32 cellular contexts compared by ENCODE assay signal in the genomic region with DNA sequence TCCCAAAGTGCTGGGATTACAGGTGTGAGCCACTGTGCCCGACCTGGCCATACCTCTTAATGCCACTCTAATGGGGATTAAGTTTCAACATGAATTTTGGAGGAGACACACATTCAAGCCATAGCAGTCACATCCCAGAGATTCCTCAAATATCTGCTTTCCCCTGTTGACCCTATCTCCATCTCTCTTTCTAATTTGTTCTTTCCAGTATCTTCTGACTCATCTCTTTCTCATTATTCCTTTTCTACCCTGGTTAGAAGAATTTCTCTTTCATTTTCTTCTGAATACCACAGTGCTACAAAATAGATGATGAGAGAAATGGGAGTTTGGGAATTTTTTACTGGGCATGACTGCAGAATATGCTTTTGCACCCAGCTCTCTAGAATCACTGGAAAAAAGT. TPM values are rescaled to one million over a fixed set of nuclear protein-coding genes. Genes with fewer than 3 reads are reported as not detected.
A peak's percentile ranks its signal among the peaks of the same experiment; 100 is the strongest.
DNase-seq lines count a peak whose midpoint lies in the region; ATAC-seq and TF ChIP-seq lines count a peak whose summit lies in the region.
"Had no signal": no experiment of that assay in that cellular context is flagged by ENCODE, and none has a peak within 500 bp of the region (broad histone marks: within the 10 kb centered on the region; RNA-seq: fewer than 3 reads in every experiment).

No MANE protein-coding gene starts in this region.

- H3K27me3 ChIP-seq in SK-N-SH (ENCODE audit: insufficient read depth), result no peaks in the 10 kb centered on the region
- H3K27me3 ChIP-seq: breast epithelium, tibial artery had no signal

- no peak overlapping the region for H2AFZ ChIP-seq in SK-N-SH (ENCODE audit: low read depth)

- H3K27ac ChIP-seq in SK-N-SH (ENCODE audit: low read depth in 2 of 2, low read length in 1 of 2), result peak overlapping the region in 1 of 2 experiments; percentile 88; a peak in 2 of 4 replicates
- H3K27ac ChIP-seq: 22Rv1, breast epithelium, coronary artery, esophagus squamous epithelium, sigmoid colon, tibial artery had no signal

- no peaks in the 10 kb centered on the region for H3K36me3 ChIP-seq in SK-N-SH (replicated peaks in 1 of 2; ENCODE audit: control insufficient read depth in 1 of 2, insufficient read depth in 2 of 2, low read length in 1 of 2)
- H3K36me3 ChIP-seq: breast epithelium, esophagus squamous epithelium, sigmoid colon, tibial artery had no signal

- no peak overlapping the region for H3K27ac Mint-ChIP-seq in activated CD4-positive, alpha-beta T cell treated with anti-CD3 and anti-CD28 coated beads, Interleukin-2, amount 10 ng/mL, durations not matched to agents 24 days and 14 days
- H3K27ac Mint-ChIP-seq in activated CD4-positive, alpha-beta T cell treated with anti-CD3 and anti-CD28 coated beads, Interleukin-2, amount 10 ng/mL, durations not matched to agents 7 days and 5 days, result no peak overlapping the region
- H3K27ac Mint-ChIP-seq: activated CD4-positive, alpha-beta T cell treated with anti-CD3 and anti-CD28 coated beads for 36 hours; activated T-cell treated with anti-CD3 and anti-CD28 coated beads, Interleukin-2, amount 50 U/mL, for 24 hours; stimulated activated naive CD8-positive, alpha-beta T cell treated with anti-CD3 and anti-CD28 coated beads, Interleukin-15, Interleukin-2, amounts not matched to agents 100 ng/mL and 50 ng/mL, for 24 hours; T-helper 1 cell treated with Interleukin-12 subunit alpha and Interleukin-12 subunit beta and Interleukin-4 antibody, amounts not matched to agents 30 μg/mL and 1 μg/mL, for 36 hours had no signal

- no peak overlapping the region for H3K4me3 ChIP-seq in SK-N-SH (ENCODE audit: low read depth in 2 of 2, low read length in 1 of 2)
- H3K4me3 ChIP-seq: breast epithelium, coronary artery, esophagus squamous epithelium, K562, sigmoid colon, tibial artery had no signal

- H3K9me3 ChIP-seq in SK-N-SH, result no peaks in the 10 kb centered on the region
- H3K9me3 ChIP-seq: breast epithelium, esophagus squamous epithelium, tibial artery had no signal

- POLR2A ChIA-PET in activated CD4-positive, alpha-beta T cell treated with anti-CD3 and anti-CD28 coated beads, Interleukin-2, amount 10 ng/mL, durations not matched to agents 7 days and 5 days (lab: Charles Lee), result no interaction called here
- POLR2A ChIA-PET in SK-N-SH (lab: Yijun Ruan, JAX), result no interaction called here

- TF ChIP-seq RAD21 in SK-N-SH (IDR thresholded peaks at IDR 0.05; ENCODE audit: low read length), result no peak

- TF ChIP-seq CTCF in SK-N-SH (IDR thresholded peaks at IDR 0.05), result no peak

- H3K4me3 Mint-ChIP-seq in activated CD4-positive, alpha-beta T cell treated with anti-CD3 and anti-CD28 coated beads, Interleukin-2, amount 10 ng/mL, durations not matched to agents 24 days and 14 days, result no peak overlapping the region
- no peak overlapping the region for H3K4me3 Mint-ChIP-seq in activated CD4-positive, alpha-beta T cell treated with anti-CD3 and anti-CD28 coated beads, Interleukin-2, amount 10 ng/mL, durations not matched to agents 7 days and 5 days
- H3K4me3 Mint-ChIP-seq: activated CD4-positive, alpha-beta T cell treated with anti-CD3 and anti-CD28 coated beads for 36 hours; activated T-cell treated with anti-CD3 and anti-CD28 coated beads, Interleukin-2, amount 50 U/mL, for 24 hours; stimulated activated naive CD8-positive, alpha-beta T cell treated with anti-CD3 and anti-CD28 coated beads, Interleukin-15, Interleukin-2, amounts not matched to agents 100 ng/mL and 50 ng/mL, for 24 hours; T-helper 1 cell treated with Interleukin-12 subunit alpha and Interleukin-12 subunit beta and Interleukin-4 antibody, amounts not matched to agents 30 μg/mL and 1 μg/mL, for 36 hours had no signal

- no peaks in the 10 kb centered on the region for H3K9me2 ChIP-seq in SK-N-SH

- H3K9me3 Mint-ChIP-seq in activated CD4-positive, alpha-beta T cell treated with anti-CD3 and anti-CD28 coated beads, Interleukin-2, amount 10 ng/mL, durations not matched to agents 24 days and 14 days, result peaks cover 3% of the 10 kb centered on the region
- H3K9me3 Mint-ChIP-seq in activated CD4-positive, alpha-beta T cell treated with anti-CD3 and anti-CD28 coated beads, Interleukin-2, amount 10 ng/mL, durations not matched to agents 7 days and 5 days, result no peaks in the 10 kb centered on the region
- H3K9me3 Mint-ChIP-seq: activated T-cell treated with anti-CD3 and anti-CD28 coated beads, Interleukin-2, amount 50 U/mL, for 24 hours; stimulated activated naive CD8-positive, alpha-beta T cell treated with anti-CD3 and anti-CD28 coated beads, Interleukin-15, Interleukin-2, amounts not matched to agents 100 ng/mL and 50 ng/mL, for 24 hours; T-helper 1 cell treated with Interleukin-12 subunit alpha and Interleukin-12 subunit beta and Interleukin-4 antibody, amounts not matched to agents 30 μg/mL and 1 μg/mL, for 36 hours had no signal

- ATAC-seq in GM21786 (IDR thresholded peaks at IDR 0.05; ENCODE audit: unreplicated experiment), result no peak
- ATAC-seq in HG02938 (IDR thresholded peaks at IDR 0.05; ENCODE audit: unreplicated experiment), result no peak
- ATAC-seq in GM21619 (IDR thresholded peaks at IDR 0.05; ENCODE audit: unreplicated experiment), result no peak
- ATAC-seq: activated CD4-positive, alpha-beta T cell treated with anti-CD3 and anti-CD28 coated beads for 36 hours; K562 had no signal

- peak; percentile 8 for DNase-seq in activated CD4-positive, alpha-beta T cell treated with anti-CD3 and anti-CD28 coated beads, Interleukin-2, amount 10 ng/mL, durations not matched to agents 24 days and 14 days
- no peak for DNase-seq in activated CD4-positive, alpha-beta T cell treated with anti-CD3 and anti-CD28 coated beads, Interleukin-2, amount 10 ng/mL, durations not matched to agents 7 days and 5 days
- DNase-seq in SK-N-SH, result no peak
- DNase-seq in hepatic stellate cell (ENCODE audit: low spot score), result peak; percentile 16
- no peak for DNase-seq in DMS 273 treated with DMSO at 0.1 percent for 48 hours (lab: John Stamatoyannopoulos, UW)
- DNase-seq: activated CD4-positive, alpha-beta T cell treated with anti-CD3 and anti-CD28 coated beads for 36 hours; activated gamma-delta T cell treated with Interleukin-2 at 50 U/mL for 16 hours; activated T-cell treated with anti-CD3 and anti-CD28 coated beads, Interleukin-2, amount 50 U/mL, for 24 hours; DMS79; esophagus squamous epithelium; islet precursor cell; MV-4-11; NCI-H146; NCI-H2171; NCI-H524 treated with DMSO at 0.1 percent for 48 hours; sigmoid colon; tibial artery had no signal

- H3K4me2 ChIP-seq in SK-N-SH, result peak overlapping the region; percentile 46; the same call in 1 of the 2 replicates

- peaks cover 39% of the 10 kb centered on the region for H3F3A ChIP-seq in SK-N-SH (replicated peaks; ENCODE audit: insufficient read depth)

- H3K4me1 Mint-ChIP-seq in activated CD4-positive, alpha-beta T cell treated with anti-CD3 and anti-CD28 coated beads, Interleukin-2, amount 10 ng/mL, durations not matched to agents 24 days and 14 days, result no peaks in the 10 kb centered on the region
- H3K4me1 Mint-ChIP-seq in activated CD4-positive, alpha-beta T cell treated with anti-CD3 and anti-CD28 coated beads, Interleukin-2, amount 10 ng/mL, durations not matched to agents 7 days and 5 days, result no peaks in the 10 kb centered on the region
- H3K4me1 Mint-ChIP-seq: activated CD4-positive, alpha-beta T cell treated with anti-CD3 and anti-CD28 coated beads for 36 hours had no signal

- intact Hi-C loops in activated CD4-positive, alpha-beta T cell treated with anti-CD3 and anti-CD28 coated beads, Interleukin-2, amount 10 ng/mL, durations not matched to agents 24 days and 14 days (cut with micrococcal nuclease), result no loop called here

- H3K9ac ChIP-seq in SK-N-SH, result peak overlapping the region; percentile 18; the same call in 1 of the 2 replicates

- peaks cover 0 to 14% of the 10 kb centered on the region in 2 experiments; a peak in 1 of 4 replicates for H3K4me1 ChIP-seq in SK-N-SH (ENCODE audit: control insufficient read depth in 1 of 2, insufficient read depth in 2 of 2, low read depth in 1 of 2, low read length in 1 of 2)
- H3K4me1 ChIP-seq: breast epithelium, esophagus squamous epithelium, sigmoid colon, tibial artery had no signal

- peaks cover 7% of the 10 kb centered on the region for H3K27me3 Mint-ChIP-seq in activated CD4-positive, alpha-beta T cell treated with anti-CD3 and anti-CD28 coated beads, Interleukin-2, amount 10 ng/mL, durations not matched to agents 24 days and 14 days
- H3K27me3 Mint-ChIP-seq in activated CD4-positive, alpha-beta T cell treated with anti-CD3 and anti-CD28 coated beads, Interleukin-2, amount 10 ng/mL, durations not matched to agents 7 days and 5 days, result peaks cover 11% of the 10 kb centered on the region

- no peaks in the 10 kb centered on the region for H3K36me3 Mint-ChIP-seq in activated CD4-positive, alpha-beta T cell treated with anti-CD3 and anti-CD28 coated beads, Interleukin-2, amount 10 ng/mL, durations not matched to agents 24 days and 14 days (ENCODE audit: low read depth)
- no peaks in the 10 kb centered on the region for H3K36me3 Mint-ChIP-seq in activated CD4-positive, alpha-beta T cell treated with anti-CD3 and anti-CD28 coated beads, Interleukin-2, amount 10 ng/mL, durations not matched to agents 7 days and 5 days (ENCODE audit: low read depth)

- H4K20me1 ChIP-seq in SK-N-SH (ENCODE audit: insufficient read depth), result no peaks in the 10 kb centered on the region

- CTCF ChIA-PET in activated CD4-positive, alpha-beta T cell treated with anti-CD3 and anti-CD28 coated beads, Interleukin-2, amount 10 ng/mL, durations not matched to agents 7 days and 5 days (lab: Charles Lee), result interaction anchor here (0.6 kb wide), 1 partner anchor 100 kb away, joined by 3 read pairs; no protein-coding TSS in a partner anchor
- CTCF ChIA-PET in SK-N-SH (lab: Yijun Ruan, JAX), result no interaction called here

- TF ChIP-seq EP300 in SK-N-SH (IDR thresholded peaks at IDR 0.05; ENCODE audit: borderline replicate concordance in 1 of 2, low read depth in 1 of 2, low read length in 1 of 2), result peak in 1 of 2 experiments; percentile 60; a peak in 1 of 4 replicates

- WGBS in SK-N-SH (ENCODE audit: low lambda C conversion rate), result 0% methylated on average over 1 of the region's 1 CpG

- no peaks in the 10 kb centered on the region for H3K79me2 ChIP-seq in SK-N-SH (ENCODE audit: insufficient read depth)

RNA-seq across cellular contexts. Expression of gene OR10V1, which starts 5.1 kb away (rescaled TPM):
- not detected in 2 replicates for total RNA-seq in activated CD4-positive, alpha-beta T cell treated with anti-CD3 and anti-CD28 coated beads, Interleukin-2, amount 10 ng/mL, durations not matched to agents 24 days and 14 days
- not detected for total RNA-seq in activated CD4-positive, alpha-beta T cell treated with anti-CD3 and anti-CD28 coated beads, Interleukin-2, amount 10 ng/mL, durations not matched to agents 7 days and 5 days
- polyA plus RNA-seq in SK-N-SH (2012; rRNA removed), result not detected in 2 replicates
- polyA plus RNA-seq in SK-N-SH (2012; cell fraction: cytosol; rRNA removed), result not detected in 2 replicates
- polyA plus RNA-seq in SK-N-SH (2012; cell fraction: nucleus; rRNA removed), result not detected in 2 replicates
- total RNA-seq: activated CD4-positive, alpha-beta T cell treated with anti-CD3 and anti-CD28 coated beads for 36 hours; activated CD8-positive, alpha-beta memory T cell treated with anti-CD3 and anti-CD28 coated beads for 36 hours; breast epithelium; esophagus squamous epithelium; K562; lower leg skin; posterior vena cava; sigmoid colon; SK-MEL-5 had no signal
- polyA plus RNA-seq: adipose tissue, BJ, K562, sigmoid colon had no signal

RNA-seq across cellular contexts. Expression of gene PATL1, which starts 39.7 kb away (rescaled TPM):
- total RNA-seq in activated CD4-positive, alpha-beta T cell treated with anti-CD3 and anti-CD28 coated beads, Interleukin-2, amount 10 ng/mL, durations not matched to agents 24 days and 14 days, result 72.4 and 76.1 TPM in 2 replicates
- total RNA-seq in activated CD4-positive, alpha-beta T cell treated with anti-CD3 and anti-CD28 coated beads, Interleukin-2, amount 10 ng/mL, durations not matched to agents 7 days and 5 days, result 10 to 100 TPM; 47.2 to 59.6 TPM
- polyA plus RNA-seq in SK-N-SH (2012; rRNA removed), result 20.5 and 22.0 TPM in 2 replicates
- 24.9 and 25.5 TPM in 2 replicates for polyA plus RNA-seq in SK-N-SH (2012; cell fraction: cytosol; rRNA removed)
- polyA plus RNA-seq in SK-N-SH (2012; cell fraction: nucleus; rRNA removed), result 11.6 and 21.6 TPM in 2 replicates

RNA-seq across cellular contexts. Expression of gene STX3, which starts 46.6 kb away (rescaled TPM):
- total RNA-seq in activated CD4-positive, alpha-beta T cell treated with anti-CD3 and anti-CD28 coated beads, Interleukin-2, amount 10 ng/mL, durations not matched to agents 24 days and 14 days, result 19.2 and 20.1 TPM in 2 replicates
- 10 to 100 TPM; 39.6 to 42.0 TPM for total RNA-seq in activated CD4-positive, alpha-beta T cell treated with anti-CD3 and anti-CD28 coated beads, Interleukin-2, amount 10 ng/mL, durations not matched to agents 7 days and 5 days
- polyA plus RNA-seq in SK-N-SH (2012; rRNA removed), result 21.4 and 26.6 TPM in 2 replicates
- 31.2 and 37.3 TPM in 2 replicates for polyA plus RNA-seq in SK-N-SH (2012; cell fraction: cytosol; rRNA removed)
- polyA plus RNA-seq in SK-N-SH (2012; cell fraction: nucleus; rRNA removed), result 36.5 and 43.6 TPM in 2 replicates

Comparison
In these comparisons a context has a peak if more than half of its experiments do, and no peak if none do; other contexts are left out.
1. DNase-seq: peak in activated CD4-positive, alpha-beta T cell treated with anti-CD3 and anti-CD28 coated beads, Interleukin-2, amount 10 ng/mL, durations not matched to agents 24 days and 14 days (single experiment) and hepatic stellate cell (single experiment); none in activated CD4-positive, alpha-beta T cell treated with anti-CD3 and anti-CD28 coated beads, Interleukin-2, amount 10 ng/mL, durations not matched to agents 7 days and 5 days (single experiment), SK-N-SH (single experiment) and DMS 273 treated with DMSO at 0.1 percent for 48 hours (single experiment).